ENCODE assay signal across 20 cellular contexts in the genomic region with DNA sequence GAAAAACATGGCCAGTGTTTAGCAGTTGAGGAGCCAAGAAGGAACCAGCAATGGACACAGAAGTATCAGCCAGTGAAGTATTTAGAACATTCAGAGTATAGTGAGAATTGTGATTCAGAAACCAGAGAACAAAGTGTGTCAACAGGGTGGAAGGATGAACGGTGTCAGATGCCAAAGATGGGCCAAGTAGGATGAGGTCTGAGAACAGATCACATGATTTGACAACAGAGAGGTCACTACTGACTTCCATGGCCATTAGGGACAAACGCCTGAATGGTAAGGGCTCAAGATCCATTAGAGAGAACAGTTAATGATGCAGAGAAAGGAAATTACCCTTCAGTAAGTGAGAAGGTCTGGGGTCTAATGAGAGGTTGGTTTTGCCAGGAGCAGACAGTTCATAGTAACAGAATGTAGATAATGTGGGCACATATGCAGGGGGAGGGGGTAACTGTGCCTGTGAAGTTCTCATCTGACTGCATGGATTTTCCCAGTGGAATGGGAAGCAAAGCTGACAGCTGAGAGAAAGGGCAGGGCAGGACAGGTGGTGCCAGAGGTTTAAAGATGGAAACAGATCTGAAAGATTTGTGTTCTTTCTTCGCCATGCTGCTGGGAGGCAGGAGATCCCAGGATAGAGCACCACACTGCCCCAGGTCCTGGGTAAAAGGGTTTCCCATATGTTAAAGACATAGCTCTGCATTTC. TPM values are rescaled to one million over a fixed set of nuclear protein-coding genes. Genes with fewer than 3 reads are reported as not detected.
A peak's percentile ranks its signal among the peaks of the same experiment; 100 is the strongest.
DNase-seq lines count a peak whose midpoint lies in the region; ATAC-seq, FAIRE-seq and TF ChIP-seq lines count a peak whose summit lies in the region.
"Had no signal": no experiment of that assay in that cellular context is flagged by ENCODE, and none has a peak within 500 bp of the region (broad histone marks: within the 10 kb centered on the region; RNA-seq: fewer than 3 reads in every experiment).

No MANE protein-coding gene starts in this region.

- peaks cover 25% of the 10 kb centered on the region for H3K9me3 Mint-ChIP-seq in glutamatergic neuron (ENCODE audit: unreplicated experiment)

- H3K36me3 ChIP-seq in psoas muscle (ENCODE audit: insufficient read depth in 1 of 2, low read depth in 1 of 2) = no peaks in the 10 kb centered on the region
- H3K36me3 ChIP-seq: HAP-1 had no signal

- peak in 3 of 4 donors; percentile 48 to 62 (median 59) for ATAC-seq in psoas muscle

- no peaks in the 10 kb centered on the region for H3K27me3 ChIP-seq in psoas muscle (ENCODE audit: insufficient read depth in 3 of 3, low read length in 2 of 3)
- H3K27me3 ChIP-seq: MG63 had no signal

- H3K4me3 ChIP-seq in psoas muscle = no peak overlapping the region
- H3K4me3 ChIP-seq: HAP-1, MG63 had no signal

- intact Hi-C loops in psoas muscle (cut with DNase I) = loop anchor here (5.0 kb wide), 2 partner anchors 57 to 192 kb away; no protein-coding TSS in a partner anchor

- H3K4me1 ChIP-seq in psoas muscle = peaks cover 14% of the 10 kb centered on the region

- H3K36me3 Mint-ChIP-seq in glutamatergic neuron (ENCODE audit: unreplicated experiment) = no peaks in the 10 kb centered on the region

- peak; percentile 31 for DNase-seq in DMS 273 (lab: John Stamatoyannopoulos, UW; ENCODE audit: unreplicated experiment)
- DNase-seq in DMS 273 treated with DMSO at 0.1 percent for 48 hours (lab: John Stamatoyannopoulos, UW) = no peak
- DNase-seq in GM12891 (ENCODE audit: insufficient read length, low spot score) = no peak
- peak; percentile 34 for DNase-seq in glutamatergic neuron
- DNase-seq in psoas muscle = no peak
- no peak for DNase-seq in GM13977 (ENCODE audit: low spot score)
- no peak for DNase-seq in NOMO-1 (lab: John Stamatoyannopoulos, UW; ENCODE audit: unreplicated experiment in 2 of 2)
- no peak for DNase-seq in DMS153 treated with DMSO at 0.1 percent for 48 hours (lab: John Stamatoyannopoulos, UW; ENCODE audit: unreplicated experiment)
- DNase-seq: IMR-90, NCI-H1048, NCI-H1436 treated with DMSO at 0.1 percent for 48 hours, NCI-H2029, NCI-H345, SIG-M5 had no signal

- in situ Hi-C loops in GM13977 (cut with MboI; ENCODE audit: low pct_unique_long_range_greater_than_20kb, low sequenced_read_pairs, unreplicated experiment) = no loop called here

- no peak for TF ChIP-seq POLR2A in GM12891 (IDR thresholded peaks at IDR 0.05; ENCODE audit: low read depth, low read length)

- TF ChIP-seq CTCF in glutamatergic neuron (IDR thresholded peaks at IDR 0.05; ENCODE audit: partially characterized antibody, unreplicated experiment) (no peak), psoas muscle (IDR thresholded peaks at IDR 0.05) (no peak), GM13977 (IDR thresholded peaks at IDR 0.05; ENCODE audit: extremely low read depth, insufficient read depth, missing control alignments) (no peak)

- peak overlapping the region; percentile 39 for H3K27ac ChIP-seq in psoas muscle
- H3K27ac ChIP-seq: 22Rv1, C4-2B had no signal

- peak; percentile 38 for FAIRE-seq in GM12891 (lab: Jason Lieb, UNC)
- FAIRE-seq: D721Med, GM19239 had no signal

- WGBS in psoas muscle, 3 donors = 24 to 31% (median 30%) methylated on average over 3 of the region's 3 CpGs

- H3K4me1 Mint-ChIP-seq in glutamatergic neuron (ENCODE audit: low read depth, unreplicated experiment) = peaks cover 35% of the 10 kb centered on the region

- H3K9me3 ChIP-seq in psoas muscle = no peaks in the 10 kb centered on the region
- H3K9me3 ChIP-seq: HAP-1, MG63 had no signal

- H3K27me3 Mint-ChIP-seq in glutamatergic neuron (ENCODE audit: unreplicated experiment) = peaks cover 13% of the 10 kb centered on the region

- H3K4me3 Mint-ChIP-seq in glutamatergic neuron (ENCODE audit: unreplicated experiment) = peak overlapping the region; percentile 61

- H3K27ac Mint-ChIP-seq in glutamatergic neuron (ENCODE audit: unreplicated experiment) = peak overlapping the region; percentile 85

TF ChIP-seq in GM12891, 5 proteins besides CTCF, POLR2A, EP300 and RAD21:
- no peak for TF ChIP-seq POLR2AphosphoS5 (IDR thresholded peaks at IDR 0.05; ENCODE audit: low read depth, low read length)

RNA-seq across cellular contexts. Expression of a gene that starts 4.8 kb away (rescaled TPM):
- 22.7 TPM for polyA plus RNA-seq in GM12891 (2012; ENCODE audit: low read depth, missing spikeins)
- 44.1 TPM for total RNA-seq in glutamatergic neuron (ENCODE audit: unreplicated experiment)
- 10 to 100 TPM; 23.9 to 47.8 (median 32.6) TPM for total RNA-seq in psoas muscle
- 10 to 100 TPM; 17.0 to 30.0 (median 23.4) TPM for polyA plus RNA-seq in psoas muscle

Comparison
In these comparisons a context has a peak if more than half of its experiments do, and no peak if none do; other contexts are left out.
1. DNase-seq: peak in DMS 273 (single experiment) and glutamatergic neuron (single experiment); none in DMS 273 treated with DMSO at 0.1 percent for 48 hours (single experiment), GM12891 (single experiment), psoas muscle (0 of 2), GM13977 (single experiment), NOMO-1 (0 of 2) and DMS153 treated with DMSO at 0.1 percent for 48 hours (single experiment).